Comparison of ENCODE assay signal across 20 cellular contexts in genomic region chr11:1931326-1931725, GRCh38. TPM values are rescaled to one million over a fixed set of nuclear protein-coding genes. Genes with fewer than 3 reads are reported as not detected.
DNase-seq lines count a peak whose midpoint lies in the region; ATAC-seq and TF ChIP-seq lines count a peak whose summit lies in the region.
"Had no signal": no experiment of that assay in that cellular context is flagged by ENCODE, and none has a peak within 500 bp of the region (broad histone marks: within the 10 kb centered on the region; RNA-seq: fewer than 3 reads in every experiment).

No MANE protein-coding gene starts in this region.

- no peaks in the 10 kb centered on the region for H3K27me3 ChIP-seq in right cardiac atrium (ENCODE audit: control insufficient read depth, insufficient read depth)
- H3K27me3 ChIP-seq: upper lobe of left lung had no signal

- 32% methylated on average over 13 of the region's 13 CpGs for WGBS in right cardiac atrium

- ATAC-seq in right cardiac atrium (peak; percentile 25 to 42), sciatic nerve (peak; percentile 59), HG02642 (IDR thresholded peaks at IDR 0.05; ENCODE audit: poor library complexity, unreplicated experiment) (no peak), HG03175 (IDR thresholded peaks at IDR 0.05; ENCODE audit: unreplicated experiment) (no peak)
- ATAC-seq: activated naive CD4-positive, alpha-beta T cell treated with anti-CD3 and anti-CD28 coated beads, Interleukin-2, amount 50 U/mL, for 72 hours; GM12878 had no signal

- no peaks in the 10 kb centered on the region for H3K9me3 ChIP-seq in right cardiac atrium (ENCODE audit: control insufficient read depth, low read length)
- H3K9me3 ChIP-seq: prostate gland, upper lobe of left lung had no signal

- in situ Hi-C loops in GM13977 (cut with MboI; ENCODE audit: low pct_unique_long_range_greater_than_20kb, low sequenced_read_pairs, unreplicated experiment), result no loop called here

- peak; percentile 21 for DNase-seq in GM13977 (ENCODE audit: low spot score)
- peak; percentile 38 for DNase-seq in choroid plexus epithelial cell (ENCODE audit: low read depth)
- DNase-seq in right cardiac atrium, result peak; percentile 63 to 84 (median 81)
- no peak for DNase-seq in sciatic nerve (ENCODE audit: low spot score)
- DNase-seq in midbrain (lab: John Stamatoyannopoulos, UW), result no peak
- no peak for DNase-seq in NCI-H187 treated with DMSO at 0.1 percent for 48 hours (lab: John Stamatoyannopoulos, UW)
- DNase-seq: cerebellar nuclear complex, immature natural killer cell, MM.1S, NCI-H2171 treated with DMSO at 0.1 percent for 48 hours, upper lobe of left lung had no signal

- TF ChIP-seq CTCF in GM13977 (IDR thresholded peaks at IDR 0.05; ENCODE audit: extremely low read depth, insufficient read depth, missing control alignments) (no peak), choroid plexus epithelial cell (conservative IDR thresholded peaks at IDR 0.05; ENCODE audit: low read depth, low read length) (no peak)

- peak overlapping the region; percentile 34 for H3K27ac ChIP-seq in right cardiac atrium (ENCODE audit: low read length)
- H3K27ac ChIP-seq: C4-2B, prostate gland, upper lobe of left lung had no signal

- H3K4me3 ChIP-seq in choroid plexus epithelial cell (ENCODE audit: low read depth, low read length) (no peak overlapping the region), right cardiac atrium (ENCODE audit: low read length) (no peak overlapping the region)
- H3K4me3 ChIP-seq: GM12878, prostate gland, upper lobe of left lung had no signal

- intact Hi-C loops in right cardiac atrium (cut with DNase I) (no loop called here), sciatic nerve (cut with DNase I) (no loop called here)

- no peaks in the 10 kb centered on the region for H3K4me1 ChIP-seq in right cardiac atrium (ENCODE audit: control insufficient read depth, insufficient read depth, low read length)
- H3K4me1 ChIP-seq: prostate gland, upper lobe of left lung had no signal

RNA-seq across cellular contexts. Expression of gene TNNT3, which starts 11.8 kb away (rescaled TPM):
- total RNA-seq in right cardiac atrium (10 to 100 TPM in 3 of 4 donors, 1 to 10 TPM in 1; 9.0 to 58.7 (median 34.1) TPM), sciatic nerve (35.6 TPM)
- polyA plus RNA-seq in right cardiac atrium, result 63.1 TPM
- total RNA-seq: Daoy, epithelial cell of proximal tubule, GM12878, SK-MEL-5 had no signal
- polyA plus RNA-seq: immature natural killer cell had no signal

RNA-seq across cellular contexts. Expression of gene MRPL23, which starts 15.8 kb away (rescaled TPM):
- total RNA-seq in right cardiac atrium, result 100 to 1,000 TPM in 1 of 4 donors, 10 to 100 TPM in 3; 47.1 to 102 (median 74.8) TPM
- 108 TPM for polyA plus RNA-seq in right cardiac atrium
- 39.5 TPM for total RNA-seq in sciatic nerve

RNA-seq across cellular contexts. Expression of gene PRR33, which starts 39.6 kb away (rescaled TPM):
- total RNA-seq in right cardiac atrium (under 1 TPM; 0.11 to 0.82 (median 0.24) TPM), sciatic nerve (not detected)
- polyA plus RNA-seq in right cardiac atrium, result 0.81 TPM
- total RNA-seq: Daoy, epithelial cell of proximal tubule, GM12878, SK-MEL-5, upper lobe of left lung had no signal

Comparison
In these comparisons a context has a peak if more than half of its experiments do, and no peak if none do; other contexts are left out.
1. DNase-seq: peak in GM13977 (single experiment), choroid plexus epithelial cell (single experiment) and right cardiac atrium (3 of 3); none in sciatic nerve (single experiment), midbrain (single experiment) and NCI-H187 treated with DMSO at 0.1 percent for 48 hours (single experiment).
2. ATAC-seq: peak in right cardiac atrium (2 of 2) and sciatic nerve (single experiment); none in HG02642 (single experiment) and HG03175 (single experiment).